22 cellular contexts compared by ENCODE assay signal in genomic region chr11:44880511-44880910, GRCh38.
DNase-seq lines count a peak whose midpoint lies in the region; ATAC-seq and TF ChIP-seq lines count a peak whose summit lies in the region.
"Had no signal": no experiment of that assay in that cellular context is flagged by ENCODE, and none has a peak within 500 bp of the region (broad histone marks: within the 10 kb centered on the region; RNA-seq: fewer than 3 reads in every experiment).

No MANE protein-coding gene starts in this region.

- WGBS in right cardiac atrium, result 83% methylated on average over 6 of the region's 6 CpGs

- H3K9me3 ChIP-seq in right cardiac atrium (ENCODE audit: control insufficient read depth, low read length), result no peaks in the 10 kb centered on the region
- H3K9me3 ChIP-seq in lower lobe of right lung, result no peaks in the 10 kb centered on the region
- no peaks in the 10 kb centered on the region for H3K9me3 ChIP-seq in upper lobe of right lung
- H3K9me3 ChIP-seq: Caco-2 had no signal

- peak; percentile 28 for DNase-seq in DMS53 (lab: John Stamatoyannopoulos, UW)
- no peak for DNase-seq in DMS53 treated with DMSO at 0.1 percent for 48 hours (lab: John Stamatoyannopoulos, UW; ENCODE audit: unreplicated experiment)
- no peak for DNase-seq in Right ventricle myocardium inferior (ENCODE audit: missing footprints)
- no peak for DNase-seq in right cardiac atrium
- no peak for DNase-seq in lower lobe of right lung
- no peak for DNase-seq in upper lobe of right lung
- DNase-seq: Caco-2; CD8-positive, alpha-beta T cell; GOT3; HCEC 1CT; Karpas-422; NCI-H1092; NCI-H1436 treated with DMSO at 0.1 percent for 48 hours; NCI-H2081; NCI-H526; NCI-H82; SHP77 treated with DMSO at 0.1 percent for 48 hours had no signal

- TF ChIP-seq CTCF in lower lobe of right lung (IDR thresholded peaks at IDR 0.05), result no peak
- no peak for TF ChIP-seq CTCF in upper lobe of right lung (IDR thresholded peaks at IDR 0.05)

- H3K4me3 ChIP-seq in right cardiac atrium (ENCODE audit: low read length), result no peak overlapping the region
- H3K4me3 ChIP-seq in lower lobe of right lung, result no peak overlapping the region
- H3K4me3 ChIP-seq in upper lobe of right lung, result no peak overlapping the region

- H3K36me3 ChIP-seq in lower lobe of right lung, result no peaks in the 10 kb centered on the region
- no peaks in the 10 kb centered on the region for H3K36me3 ChIP-seq in upper lobe of right lung

- ATAC-seq in Right ventricle myocardium inferior, result peak; percentile 12
- ATAC-seq in right cardiac atrium, result no peak
- ATAC-seq in lower lobe of right lung, result peak; percentile 50 to 71
- peak; percentile 63 for ATAC-seq in upper lobe of right lung
- ATAC-seq in GM21576 (IDR thresholded peaks at IDR 0.05; ENCODE audit: unreplicated experiment), result no peak
- no peak for ATAC-seq in GM18868 (IDR thresholded peaks at IDR 0.05; ENCODE audit: unreplicated experiment)
- ATAC-seq: CD8-positive, alpha-beta T cell had no signal

- H3K27ac ChIP-seq in right cardiac atrium (ENCODE audit: low read length) (no peak overlapping the region), lower lobe of right lung (no peak overlapping the region), upper lobe of right lung (no peak overlapping the region)
- H3K27ac ChIP-seq: 22Rv1, C4-2B, RWPE1 had no signal

- intact Hi-C loops in Right ventricle myocardium inferior (cut with DNase I) (no loop called here), right cardiac atrium (cut with DNase I) (no loop called here), lower lobe of right lung (cut with DNase I) (no loop called here), upper lobe of right lung (cut with DNase I) (no loop called here)

- H3K27me3 ChIP-seq in right cardiac atrium (ENCODE audit: control insufficient read depth, insufficient read depth) (no peaks in the 10 kb centered on the region), lower lobe of right lung (ENCODE audit: low read depth) (no peaks in the 10 kb centered on the region), upper lobe of right lung (peaks cover 4% of the 10 kb centered on the region)

- H3K4me1 ChIP-seq in right cardiac atrium (ENCODE audit: control insufficient read depth, insufficient read depth, low read length), result peaks cover 5% of the 10 kb centered on the region
- H3K4me1 ChIP-seq in lower lobe of right lung, result peaks cover 6% of the 10 kb centered on the region
- no peaks in the 10 kb centered on the region for H3K4me1 ChIP-seq in upper lobe of right lung

Comparison
In these comparisons a context has a peak if more than half of its experiments do, and no peak if none do; other contexts are left out.
1. ATAC-seq: peak in Right ventricle myocardium inferior (single experiment), lower lobe of right lung (2 of 2) and upper lobe of right lung (single experiment); none in right cardiac atrium (0 of 2), GM21576 (single experiment) and GM18868 (single experiment).